Comparison of ENCODE assay signal across 1 cellular context in genomic region chr2:36967236-36967876, GRCh38.
TF ChIP-seq lines count a peak whose summit lies in the region.

No MANE protein-coding gene starts in this region.

TF ChIP-seq in GM23338, 12 proteins besides CTCF, POLR2A, EP300 and RAD21 (continued from another document):
- TF ChIP-seq ZNF462 (CRISPR knock-in tag; IDR thresholded peaks at IDR 0.05) (no peak), POLR2AphosphoS5 (IDR thresholded peaks at IDR 0.05; ENCODE audit: low read depth) (no peak), CREB1 (CRISPR knock-in tag; IDR thresholded peaks at IDR 0.05; ENCODE audit: low read depth) (no peak), EZH2 (IDR thresholded peaks at IDR 0.05; ENCODE audit: low read depth, unreplicated experiment) (no peak)
